ENCODE assay signal across 9 cellular contexts in genomic region chr14:76768201-76768656, GRCh38. TPM values are rescaled to one million over a fixed set of nuclear protein-coding genes. Genes with fewer than 3 reads are reported as not detected.
DNase-seq lines count a peak whose midpoint lies in the region; ATAC-seq lines count a peak whose summit lies in the region.
"Had no signal": no experiment of that assay in that cellular context is flagged by ENCODE, and none has a peak within 500 bp of the region (broad histone marks: within the 10 kb centered on the region; RNA-seq: fewer than 3 reads in every experiment).

No MANE protein-coding gene starts in this region.

- H3K4me1 Mint-ChIP-seq in activated naive CD8-positive, alpha-beta T cell treated with anti-CD3 and anti-CD28 coated beads for 36 hours, result peaks cover 18% of the 10 kb centered on the region

- no peak overlapping the region for H3K4me3 Mint-ChIP-seq in activated naive CD8-positive, alpha-beta T cell treated with anti-CD3 and anti-CD28 coated beads for 36 hours

- DNase-seq in SKM-1 treated with dmso at 0.1 percent for 144 hours (lab: John Stamatoyannopoulos, UW; ENCODE audit: unreplicated experiment) (peak; percentile 89), left lobe of liver (ENCODE audit: low spot score) (peak; percentile 55), ACHN (no peak), NCI-H446 treated with DMSO at 0.1 percent for 48 hours (lab: John Stamatoyannopoulos, UW) (no peak)
- DNase-seq in activated naive CD8-positive, alpha-beta T cell treated with anti-CD3 and anti-CD28 coated beads for 36 hours, result peak; percentile 72
- DNase-seq in stimulated activated CD4-positive, alpha-beta T cell treated with anti-CD3 and anti-CD28 coated beads, TNF-alpha, amount 100 ng/mL, for 48 hours (ENCODE audit: low read depth in 3 of 3), result peak; percentile 34 to 54 (median 41)

- ATAC-seq in GM18519 (IDR thresholded peaks at IDR 0.05; ENCODE audit: low FRiP score, unreplicated experiment) (peak; percentile 87), HG02973 (IDR thresholded peaks at IDR 0.05; ENCODE audit: unreplicated experiment) (peak; percentile 78), left lobe of liver (peak; percentile 74)

- in situ Hi-C loops in ACHN (cut with HindIII; ENCODE audit: low pct_ligation_motif_present, low pct_unique_long_range_greater_than_20kb, low sequenced_read_pairs), result no loop called here

- H3K27ac Mint-ChIP-seq in activated naive CD8-positive, alpha-beta T cell treated with anti-CD3 and anti-CD28 coated beads for 36 hours, result peak overlapping the region; percentile 70

- H3K27me3 Mint-ChIP-seq in activated naive CD8-positive, alpha-beta T cell treated with anti-CD3 and anti-CD28 coated beads for 36 hours, result peaks cover 9% of the 10 kb centered on the region

- H3K9me3 Mint-ChIP-seq in activated naive CD8-positive, alpha-beta T cell treated with anti-CD3 and anti-CD28 coated beads for 36 hours, result no peaks in the 10 kb centered on the region

- no peaks in the 10 kb centered on the region for H3K36me3 Mint-ChIP-seq in activated naive CD8-positive, alpha-beta T cell treated with anti-CD3 and anti-CD28 coated beads for 36 hours

RNA-seq across cellular contexts. Expression of gene VASH1, which starts 7.0 kb away (rescaled TPM):
- 1 to 10 TPM; 1.7 to 2.3 TPM for total RNA-seq in activated naive CD8-positive, alpha-beta T cell treated with anti-CD3 and anti-CD28 coated beads for 36 hours
- 3.0 TPM for total RNA-seq in left lobe of liver

RNA-seq across cellular contexts. Expression of gene ANGEL1, which starts 44.5 kb away (rescaled TPM):
- total RNA-seq in activated naive CD8-positive, alpha-beta T cell treated with anti-CD3 and anti-CD28 coated beads for 36 hours, result 10 to 100 TPM; 14.9 to 17.1 TPM
- 22.2 TPM for total RNA-seq in left lobe of liver

RNA-seq across cellular contexts. Expression of gene LRRC74A, which starts 58.0 kb away (rescaled TPM):
- not detected for total RNA-seq in activated naive CD8-positive, alpha-beta T cell treated with anti-CD3 and anti-CD28 coated beads for 36 hours
- total RNA-seq in left lobe of liver, result not detected
- total RNA-seq: HT1080 had no signal

Comparison
In these comparisons a context has a peak if more than half of its experiments do, and no peak if none do; other contexts are left out.
1. DNase-seq: peak in SKM-1 treated with dmso at 0.1 percent for 144 hours (single experiment), activated naive CD8-positive, alpha-beta T cell treated with anti-CD3 and anti-CD28 coated beads for 36 hours (single experiment), left lobe of liver (single experiment) and stimulated activated CD4-positive, alpha-beta T cell treated with anti-CD3 and anti-CD28 coated beads, TNF-alpha, amount 100 ng/mL, for 48 hours (3 of 3); none in ACHN (single experiment) and NCI-H446 treated with DMSO at 0.1 percent for 48 hours (single experiment).
2. Peak in every context shown above with its lines, with median percentiles within 50 percentile points of each other: ATAC-seq.